ENCODE assay signal across 8 cellular contexts in genomic region chrY:26555015-26555414, GRCh38.
"Had no signal": no experiment of that assay in that cellular context is flagged by ENCODE, and none has a peak within 500 bp of the region (broad histone marks: within the 10 kb centered on the region; RNA-seq: fewer than 3 reads in every experiment).

No MANE protein-coding gene starts in this region.

- H3K4me1 Mint-ChIP-seq: GM23338, H9 had no signal

- DNase-seq: GM23248, GOT3, H7, H9, HCEC 1CT, HFFc6 had no signal

- H3K4me3 Mint-ChIP-seq: GM23338, H9, HFFc6 had no signal

- H3K27ac Mint-ChIP-seq: GM23338, H9, HFFc6 had no signal

- H3K9me3 Mint-ChIP-seq: H9, HFFc6 had no signal

- ATAC-seq: GM23338, HCT116 had no signal
